Comparison of ENCODE assay signal across 1 cellular context in the genomic region with DNA sequence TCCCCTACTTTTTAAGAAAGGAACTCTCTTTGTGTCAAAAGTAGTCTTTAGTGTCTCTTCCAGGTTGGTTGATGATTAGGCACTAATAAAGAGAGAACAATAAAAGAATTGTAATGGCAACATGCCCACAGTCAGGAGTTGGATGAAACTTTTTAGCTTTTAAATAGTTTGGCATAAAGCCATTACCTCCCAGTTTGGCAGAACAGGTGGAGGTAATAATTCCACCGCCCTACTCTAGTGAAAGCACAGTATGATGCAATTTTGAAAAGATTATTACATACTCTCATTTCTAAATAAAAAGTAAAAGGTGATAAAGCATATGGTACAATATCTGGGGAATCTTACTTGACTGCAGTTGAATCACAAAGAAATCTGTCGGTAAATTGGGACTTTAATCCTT.
TF ChIP-seq lines count a peak whose summit lies in the region.

No MANE protein-coding gene starts in this region.

TF ChIP-seq in H1, 55 proteins besides CTCF, POLR2A, EP300 and RAD21 (continued from another document):
- no peak for TF ChIP-seq SRF (IDR thresholded peaks at IDR 0.05; ENCODE audit: low read depth, low read length)
- TF ChIP-seq CHD2 (IDR thresholded peaks at IDR 0.05; ENCODE audit: low read length): no peak
- no peak for TF ChIP-seq GTF2F1 (IDR thresholded peaks at IDR 0.05; ENCODE audit: borderline replicate concordance, low read depth, low read length)
- no peak for TF ChIP-seq SP2 (IDR thresholded peaks at IDR 0.05; ENCODE audit: low read length)
